ENCODE assay signal across 10 cellular contexts in genomic region chr19:42934183-42934582, GRCh38. TPM values are rescaled to one million over a fixed set of nuclear protein-coding genes. Genes with fewer than 3 reads are reported as not detected.
"Had no signal": no experiment of that assay in that cellular context is flagged by ENCODE, and none has a peak within 500 bp of the region (broad histone marks: within the 10 kb centered on the region; RNA-seq: fewer than 3 reads in every experiment).

No MANE protein-coding gene starts in this region.

RNA-seq across cellular contexts. Expression of gene PSG7, which starts 2.8 kb away (rescaled TPM):
- total RNA-seq: activated naive CD4-positive, alpha-beta T cell treated with anti-CD3 and anti-CD28 coated beads for 36 hours; activated T-cell treated with anti-CD3 and anti-CD28 coated beads, Interleukin-2, amount 50 U/mL, for 4 hours; chondrocyte; dorsolateral prefrontal cortex; glomerular endothelial cell; hepatocyte; lower lobe of right lung; subcutaneous adipose tissue; thyroid gland; ureter had no signal

RNA-seq across cellular contexts. Expression of gene PSG6, which starts 16.5 kb away (rescaled TPM):
- total RNA-seq: activated naive CD4-positive, alpha-beta T cell treated with anti-CD3 and anti-CD28 coated beads for 36 hours; activated T-cell treated with anti-CD3 and anti-CD28 coated beads, Interleukin-2, amount 50 U/mL, for 4 hours; chondrocyte; dorsolateral prefrontal cortex; glomerular endothelial cell; hepatocyte; lower lobe of right lung; subcutaneous adipose tissue; thyroid gland; ureter had no signal

RNA-seq across cellular contexts. Expression of gene PSG1, which starts 54.7 kb away (rescaled TPM):
- total RNA-seq: activated naive CD4-positive, alpha-beta T cell treated with anti-CD3 and anti-CD28 coated beads for 36 hours; activated T-cell treated with anti-CD3 and anti-CD28 coated beads, Interleukin-2, amount 50 U/mL, for 4 hours; chondrocyte; dorsolateral prefrontal cortex; lower lobe of right lung; ureter had no signal
